In genomic region chrX:41180194-41180902, GRCh38 we compare ENCODE assay signal across 8 cellular contexts.
DNase-seq lines count a peak whose midpoint lies in the region; ATAC-seq and FAIRE-seq lines count a peak whose summit lies in the region.

No MANE protein-coding gene starts in this region.

- ATAC-seq in GM21619 (IDR thresholded peaks at IDR 0.05; ENCODE audit: unreplicated experiment), result no peak

- DNase-seq in COLO668 (lab: John Stamatoyannopoulos, UW; ENCODE audit: unreplicated experiment) (peak; percentile 22), GM19239 (ENCODE audit: insufficient read length, low spot score) (no peak), HT-29 (ENCODE audit: low spot score) (peak; percentile 52), RCC 7860 (ENCODE audit: low spot score) (peak; percentile 44), germinal center (ENCODE audit: low spot score) (peak; percentile 42), renal cortical epithelial cell (ENCODE audit: low read depth) (peak; percentile 69)
- peak; percentile 75 for DNase-seq in activated effector memory CD4-positive, alpha-beta T cell treated with anti-CD3 and anti-CD28 coated beads, Interleukin-2, amount 50 U/mL, for 16 hours

- peak; percentile 95 for FAIRE-seq in GM19239 (lab: Jason Lieb, UNC)
- FAIRE-seq in RCC 7860 (lab: Jason Lieb, UNC), result peak; percentile 78
